In the genomic region with DNA sequence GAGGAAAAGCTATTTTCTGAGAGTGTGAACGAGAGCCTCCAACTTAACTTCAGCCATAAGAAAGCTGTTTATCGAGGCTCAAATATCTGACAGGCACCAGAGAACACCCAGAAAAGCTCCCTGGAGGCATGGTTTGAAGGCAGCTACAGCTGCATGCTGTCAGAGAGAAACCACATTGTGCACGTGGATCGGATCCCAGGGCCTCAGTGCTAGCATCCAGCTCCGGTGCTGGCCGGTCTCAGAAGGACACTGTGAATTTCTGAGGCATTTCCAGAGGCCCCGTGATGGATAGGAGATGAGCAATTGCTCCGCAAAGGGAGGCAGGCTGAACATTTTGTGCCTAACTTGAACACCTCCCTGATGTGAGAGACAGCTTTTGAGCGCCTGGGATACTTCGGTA, we compare ENCODE assay signal across 21 cellular contexts.
DNase-seq lines count a peak whose midpoint lies in the region; ATAC-seq and TF ChIP-seq lines count a peak whose summit lies in the region.
"Had no signal": no experiment of that assay in that cellular context is flagged by ENCODE, and none has a peak within 500 bp of the region (broad histone marks: within the 10 kb centered on the region; RNA-seq: fewer than 3 reads in every experiment).

No MANE protein-coding gene starts in this region.

- POLR2A ChIA-PET in RWPE1 (lab: Yijun Ruan, JAX; ENCODE audit: low non-redundant PET): no interaction called here

- no peaks in the 10 kb centered on the region for H3K27me3 ChIP-seq in right atrium auricular region
- H3K27me3 ChIP-seq: breast epithelium had no signal

- no peaks in the 10 kb centered on the region for H3K36me3 Mint-ChIP-seq in activated naive CD4-positive, alpha-beta T cell treated with anti-CD3 and anti-CD28 coated beads for 36 hours (ENCODE audit: low read depth)
- H3K36me3 Mint-ChIP-seq: activated naive CD4-positive, alpha-beta T cell treated with anti-CD3 and anti-CD28 coated beads, Interleukin-2, amount 50 U/mL, for 24 hours had no signal

- no peaks in the 10 kb centered on the region for H3K36me3 ChIP-seq in right atrium auricular region
- H3K36me3 ChIP-seq: breast epithelium, thoracic aorta had no signal

- H3K4me1 ChIP-seq in right atrium auricular region: no peaks in the 10 kb centered on the region
- H3K4me1 ChIP-seq: breast epithelium had no signal

- no peak overlapping the region for H3K4me3 ChIP-seq in right atrium auricular region
- H3K4me3 ChIP-seq: breast epithelium, skin epidermis, thoracic aorta had no signal

- TF ChIP-seq CTCF in right atrium auricular region (IDR thresholded peaks at IDR 0.05): no peak
- no peak for TF ChIP-seq CTCF in GM10266 (IDR thresholded peaks at IDR 0.05; ENCODE audit: control insufficient read depth, insufficient read depth, low read depth, missing control alignments)
- no peak for TF ChIP-seq CTCF in RWPE1 (conservative IDR thresholded peaks at IDR 0.05; ENCODE audit: low read depth)

- DNase-seq in Right ventricle myocardium inferior (ENCODE audit: missing footprints) (peak; percentile 82), cardiac septum (ENCODE audit: low spot score) (no peak), right atrium auricular region (ENCODE audit: low spot score) (peak; percentile 90), sciatic nerve (ENCODE audit: low spot score) (peak; percentile 70), GM10266 (ENCODE audit: extremely low spot score) (no peak), RWPE1 (ENCODE audit: low spot score) (no peak)
- no peak for DNase-seq in activated naive CD4-positive, alpha-beta T cell treated with anti-CD3 and anti-CD28 coated beads for 36 hours
- DNase-seq: DMS 273 treated with DMSO at 0.1 percent for 48 hours; hypothalamus; kidney; NCI-H226; stimulated activated CD4-positive, alpha-beta T cell treated with anti-CD3 and anti-CD28 coated beads, Interleukin-4, amount 100 ng/mL, for 4 hours; stimulated activated CD8-positive, alpha-beta memory T cell treated with anti-CD3 and anti-CD28 coated beads, Interleukin-4, amount 100 ng/mL, for 48 hours; SW 1271 had no signal

- no peaks in the 10 kb centered on the region for H3K9me3 ChIP-seq in right atrium auricular region
- H3K9me3 ChIP-seq: breast epithelium, thoracic aorta had no signal

- H3K27ac ChIP-seq in right atrium auricular region (peak overlapping the region; percentile 42 to 77), RWPE1 (no peak overlapping the region)
- H3K27ac ChIP-seq: 22Rv1, breast epithelium, C4-2B, thoracic aorta had no signal

- ATAC-seq in Right ventricle myocardium inferior (peak; percentile 97), sciatic nerve (peak; percentile 95), GM21528 (IDR thresholded peaks at IDR 0.05; ENCODE audit: low FRiP score, unreplicated experiment) (no peak)

- no peak overlapping the region for H3K4me3 Mint-ChIP-seq in activated naive CD4-positive, alpha-beta T cell treated with anti-CD3 and anti-CD28 coated beads for 36 hours
- H3K4me3 Mint-ChIP-seq: activated naive CD4-positive, alpha-beta T cell treated with anti-CD3 and anti-CD28 coated beads, Interleukin-2, amount 50 U/mL, for 24 hours had no signal

- no peaks in the 10 kb centered on the region for H3K4me1 Mint-ChIP-seq in activated naive CD4-positive, alpha-beta T cell treated with anti-CD3 and anti-CD28 coated beads for 36 hours (ENCODE audit: low read depth)
- H3K4me1 Mint-ChIP-seq: activated naive CD4-positive, alpha-beta T cell treated with anti-CD3 and anti-CD28 coated beads, Interleukin-2, amount 50 U/mL, for 24 hours had no signal

- intact Hi-C loops in Right ventricle myocardium inferior (cut with DNase I) (no loop called here), cardiac septum (cut with DNase I) (no loop called here), sciatic nerve (cut with DNase I) (no loop called here)
- intact Hi-C loops in activated naive CD4-positive, alpha-beta T cell treated with anti-CD3 and anti-CD28 coated beads for 36 hours (cut with micrococcal nuclease): no loop called here

- H3K9me3 Mint-ChIP-seq in activated naive CD4-positive, alpha-beta T cell treated with anti-CD3 and anti-CD28 coated beads for 36 hours: no peaks in the 10 kb centered on the region
- H3K9me3 Mint-ChIP-seq: activated naive CD4-positive, alpha-beta T cell treated with anti-CD3 and anti-CD28 coated beads, Interleukin-2, amount 50 U/mL, for 24 hours had no signal

- H3K27ac Mint-ChIP-seq in activated naive CD4-positive, alpha-beta T cell treated with anti-CD3 and anti-CD28 coated beads for 36 hours: no peak overlapping the region
- H3K27ac Mint-ChIP-seq: activated naive CD4-positive, alpha-beta T cell treated with anti-CD3 and anti-CD28 coated beads, Interleukin-2, amount 50 U/mL, for 24 hours had no signal

- H3K27me3 Mint-ChIP-seq in activated naive CD4-positive, alpha-beta T cell treated with anti-CD3 and anti-CD28 coated beads for 36 hours (ENCODE audit: low read depth): no peaks in the 10 kb centered on the region

- CTCF ChIA-PET in activated naive CD4-positive, alpha-beta T cell treated with anti-CD3 and anti-CD28 coated beads for 36 hours (lab: Charles Lee): no interaction called here
- CTCF ChIA-PET in RWPE1 (lab: Yijun Ruan, JAX): interaction anchor here (0.6 to 0.9 kb wide), 2 partner anchors 36 to 172 kb away, joined by 3 read pairs; no protein-coding TSS in a partner anchor

Comparison
In these comparisons a context has a peak if more than half of its experiments do, and no peak if none do; other contexts are left out.
1. DNase-seq: peak in Right ventricle myocardium inferior (single experiment), right atrium auricular region (single experiment) and sciatic nerve (single experiment); none in cardiac septum (single experiment), activated naive CD4-positive, alpha-beta T cell treated with anti-CD3 and anti-CD28 coated beads for 36 hours (single experiment), GM10266 (single experiment) and RWPE1 (single experiment).